7 cellular contexts compared by ENCODE assay signal in genomic region chr1:88250915-88251314, GRCh38.
"Had no signal": no experiment of that assay in that cellular context is flagged by ENCODE, and none has a peak within 500 bp of the region (broad histone marks: within the 10 kb centered on the region; RNA-seq: fewer than 3 reads in every experiment).

No MANE protein-coding gene starts in this region.

- DNase-seq: IMR-90, KBM-7, KG1 had no signal

- FAIRE-seq: HTR-8/SVneo, K562 had no signal

- ATAC-seq: K562 had no signal

- H3K27ac ChIP-seq: HL-60, KMS-11 had no signal

- H3K4me3 ChIP-seq: K562 had no signal

- H3K9ac ChIP-seq: KMS-11 had no signal

- H3K4me2 ChIP-seq: KMS-11 had no signal
